1 cellular context compared by ENCODE assay signal in genomic region chr2:167678158-167678557, GRCh38.
TF ChIP-seq lines count a peak whose summit lies in the region.

No MANE protein-coding gene starts in this region.

TF ChIP-seq in HepG2, 621 proteins besides CTCF, POLR2A, EP300 and RAD21 (continued from another document):
- TF ChIP-seq GRHL1 (CRISPR knock-in tag; conservative IDR thresholded peaks at IDR 0.05): no peak
TF ChIP-seq in HepG2: peak in this region for 1.
